Comparison of ENCODE assay signal across 30 cellular contexts in genomic region chr1:203089651-203090045, GRCh38. TPM values are rescaled to one million over a fixed set of nuclear protein-coding genes. Genes with fewer than 3 reads are reported as not detected.
DNase-seq lines count a peak whose midpoint lies in the region; ATAC-seq and TF ChIP-seq lines count a peak whose summit lies in the region.
"Had no signal": no experiment of that assay in that cellular context is flagged by ENCODE, and none has a peak within 500 bp of the region (broad histone marks: within the 10 kb centered on the region; RNA-seq: fewer than 3 reads in every experiment).

No MANE protein-coding gene starts in this region.

- H3K36me3 ChIP-seq in esophagus muscularis mucosa = no peaks in the 10 kb centered on the region
- H3K36me3 ChIP-seq in osteoblast (ENCODE audit: insufficient read depth, low read length) = no peaks in the 10 kb centered on the region
- H3K36me3 ChIP-seq: adrenal gland, upper lobe of right lung had no signal

- TF ChIP-seq CTCF in esophagus muscularis mucosa (IDR thresholded peaks at IDR 0.05) = no peak
- no peak for TF ChIP-seq CTCF in osteoblast (IDR thresholded peaks at IDR 0.05; ENCODE audit: extremely low read depth, low read depth, low read length)

- no peaks in the 10 kb centered on the region for H3K79me2 ChIP-seq in osteoblast (ENCODE audit: insufficient read depth, low read length)
- H3K79me2 ChIP-seq: hepatocyte had no signal

- TF ChIP-seq POLR2A in esophagus muscularis mucosa (IDR thresholded peaks at IDR 0.05; ENCODE audit: low read depth) = no peak

- H3K27me3 ChIP-seq in esophagus muscularis mucosa (no peaks in the 10 kb centered on the region), osteoblast (ENCODE audit: insufficient read depth, low read length) (peaks cover 43% of the 10 kb centered on the region)
- H3K27me3 ChIP-seq: adrenal gland, hepatocyte, upper lobe of right lung had no signal

- H2AFZ ChIP-seq in osteoblast (ENCODE audit: low read length) = no peak overlapping the region
- H2AFZ ChIP-seq: hepatocyte had no signal

- H3K4me1 ChIP-seq in esophagus muscularis mucosa = no peaks in the 10 kb centered on the region
- H3K4me1 ChIP-seq in osteoblast (ENCODE audit: insufficient read depth, low read length) = no peaks in the 10 kb centered on the region
- H3K4me1 ChIP-seq: adrenal gland, foreskin keratinocyte, upper lobe of right lung had no signal

- H3K4me3 ChIP-seq in esophagus muscularis mucosa (no peak overlapping the region), osteoblast (ENCODE audit: insufficient read depth, low read length) (no peak overlapping the region)
- H3K4me3 ChIP-seq: adrenal gland, hepatocyte, psoas muscle, upper lobe of right lung had no signal

- H3K4me2 ChIP-seq in osteoblast (ENCODE audit: insufficient read depth, low read length) = no peak overlapping the region
- H3K4me2 ChIP-seq: hepatocyte had no signal

- TF ChIP-seq EP300 in esophagus muscularis mucosa (IDR thresholded peaks at IDR 0.05) = no peak

- H3K27ac ChIP-seq in esophagus muscularis mucosa (replicated peaks in 1 of 4) (no peak overlapping the region), osteoblast (ENCODE audit: low read depth, low read length) (no peak overlapping the region)
- H3K27ac ChIP-seq: adrenal gland, foreskin keratinocyte, hepatocyte, psoas muscle, upper lobe of right lung had no signal

- no peak for ATAC-seq in HG03097 (IDR thresholded peaks at IDR 0.05; ENCODE audit: low FRiP score, unreplicated experiment)
- ATAC-seq: activated CD4-positive, CD25-positive, alpha-beta regulatory T cell treated with anti-CD3 and anti-CD28 coated beads, Interleukin-2, amount 50 U/mL, for 24 hours; activated CD8-positive, alpha-beta T cell treated with anti-CD3 and anti-CD28 coated beads, Interleukin-2, amount 10 ng/mL, durations not matched to agents 7 days and 5 days; left ventricle myocardium superior; Panc1; psoas muscle; upper lobe of right lung had no signal

- DNase-seq in COLO829 (ENCODE audit: low spot score) (peak; percentile 56), NCI-H524 (lab: John Stamatoyannopoulos, UW) (peak; percentile 75 to 91), esophagus muscularis mucosa (ENCODE audit: extremely low spot score) (peak; percentile 89), osteoblast (ENCODE audit: insufficient read length, low spot score, missing footprints) (peak; percentile 35), KG1 (lab: John Stamatoyannopoulos, UW) (no peak)
- no peak for DNase-seq in activated naive CD4-positive, alpha-beta T cell treated with Interleukin-2 at 50 U/mL for 16 hours
- DNase-seq: ACHN; activated CD8-positive, alpha-beta T cell treated with anti-CD3 and anti-CD28 coated beads, Interleukin-2, amount 10 ng/mL, durations not matched to agents 7 days and 5 days; activated T-cell treated with anti-CD3 and anti-CD28 coated beads, Interleukin-2, amount 50 U/mL, for 1 hour; adrenal gland; COR-L47; DND-41; left ventricle myocardium superior; NCI-H1105; NCI-H1930; NCI-H345; psoas muscle; SIG-M5; small intestine; stimulated activated CD4-positive, alpha-beta T cell treated with anti-CD3 and anti-CD28 coated beads, Interleukin-2, amount 100 ng/mL, for 24 hours; upper lobe of right lung had no signal

- H4K20me1 ChIP-seq in osteoblast (ENCODE audit: insufficient read depth, low read length) = no peaks in the 10 kb centered on the region

- 61% methylated on average over 3 of the region's 7 CpGs for WGBS in esophagus muscularis mucosa

- intact Hi-C loops in esophagus muscularis mucosa (cut with DNase I) = no loop called here

- H3K9me3 ChIP-seq in esophagus muscularis mucosa (peaks cover 0 to 5% (median 2%) of the 10 kb centered on the region in 4 donors), osteoblast (ENCODE audit: low read depth, low read length) (peaks cover 1% of the 10 kb centered on the region)
- H3K9me3 ChIP-seq: psoas muscle, upper lobe of right lung had no signal

RNA-seq across cellular contexts. Expression of gene MYOG, which starts 3.8 kb away (rescaled TPM):
- total RNA-seq in esophagus muscularis mucosa (not detected), osteoblast (not detected in 2 replicates)
- total RNA-seq: activated CD8-positive, alpha-beta T cell treated with anti-CD3 and anti-CD28 coated beads, Interleukin-2, amount 10 ng/mL, durations not matched to agents 7 days and 5 days; adrenal gland; cerebellum; foreskin keratinocyte; H4; hepatocyte; left ventricle myocardium superior; mononuclear cell; subcutaneous adipose tissue; upper lobe of right lung had no signal

RNA-seq across cellular contexts. Expression of gene ADORA1, which starts 37.9 kb away (rescaled TPM):
- total RNA-seq in esophagus muscularis mucosa (1 to 10 TPM in 2 of 4 donors, under 1 TPM in 2; 0.34 to 1.7 (median 0.80) TPM), osteoblast (4.0 and 9.1 TPM in 2 replicates)
- total RNA-seq: activated CD8-positive, alpha-beta T cell treated with anti-CD3 and anti-CD28 coated beads, Interleukin-2, amount 10 ng/mL, durations not matched to agents 7 days and 5 days; mononuclear cell had no signal

Comparison
In these comparisons a context has a peak if more than half of its experiments do, and no peak if none do; other contexts are left out.
1. DNase-seq: peak in COLO829 (single experiment), NCI-H524 (2 of 2), esophagus muscularis mucosa (single experiment) and osteoblast (single experiment); none in activated naive CD4-positive, alpha-beta T cell treated with Interleukin-2 at 50 U/mL for 16 hours (single experiment) and KG1 (single experiment).